20 cellular contexts compared by ENCODE assay signal in the genomic region with DNA sequence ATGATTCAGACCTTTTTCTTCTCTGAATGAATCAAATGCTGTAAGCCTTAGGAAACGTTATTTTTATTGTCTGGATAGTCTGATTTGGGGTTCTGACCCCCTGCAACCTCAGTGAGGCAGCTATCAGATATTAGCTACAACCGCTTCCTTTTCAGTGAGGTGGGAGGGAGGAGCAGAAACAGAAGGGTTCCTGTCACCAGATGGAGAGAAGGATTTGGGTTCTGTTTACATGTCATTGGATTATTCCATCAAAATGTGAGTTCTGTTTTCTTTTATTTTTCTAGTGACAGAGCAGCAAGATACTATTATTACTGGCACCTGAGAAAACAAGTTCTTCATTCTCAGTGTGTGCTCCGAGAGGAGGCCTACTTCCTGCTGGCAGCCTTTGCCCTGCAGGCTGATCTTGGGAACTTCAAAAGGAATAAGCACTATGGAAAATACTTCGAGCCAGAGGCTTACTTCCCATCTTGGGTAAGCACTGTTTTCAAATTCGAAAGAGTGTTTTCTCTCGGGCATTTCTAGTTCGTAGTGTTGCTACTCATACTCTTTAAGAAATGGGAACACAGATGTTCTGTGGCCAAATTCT. TPM values are rescaled to one million over a fixed set of nuclear protein-coding genes. Genes with fewer than 3 reads are reported as not detected.
DNase-seq lines count a peak whose midpoint lies in the region; ATAC-seq and TF ChIP-seq lines count a peak whose summit lies in the region.
"Had no signal": no experiment of that assay in that cellular context is flagged by ENCODE, and none has a peak within 500 bp of the region (broad histone marks: within the 10 kb centered on the region; RNA-seq: fewer than 3 reads in every experiment).

No MANE protein-coding gene starts in this region.

- H3K18ac ChIP-seq in IMR-90 (ENCODE audit: low read depth, low read length): no peak overlapping the region
- no peak overlapping the region for H3K18ac ChIP-seq in mesenchymal stem cell (ENCODE audit: low read depth in 1 of 2, low read length in 2 of 2)

- no peak overlapping the region for H3K56ac ChIP-seq in IMR-90 (ENCODE audit: extremely low read depth, insufficient read depth, low read length)

- no peak overlapping the region for H4K91ac ChIP-seq in IMR-90 (ENCODE audit: insufficient read depth, low read depth, low read length)
- H4K91ac ChIP-seq in mesenchymal stem cell (ENCODE audit: low read length): no peak overlapping the region

- H2BK20ac ChIP-seq in IMR-90 (ENCODE audit: low read depth, low read length): no peak overlapping the region

- H2BK5ac ChIP-seq in IMR-90 (ENCODE audit: low read depth, low read length, poor library complexity, severe bottlenecking): peak overlapping the region; percentile 9
- H2BK5ac ChIP-seq in mesenchymal stem cell (ENCODE audit: low read depth, low read length, poor library complexity, severe bottlenecking): no peak overlapping the region

- POLR2A ChIA-PET in IMR-90 (lab: Charles Lee; ENCODE audit: unreplicated experiment): no interaction called here

- H3K14ac ChIP-seq in IMR-90 (replicated peaks; ENCODE audit: low read depth, low read length) (no peak overlapping the region), mesenchymal stem cell (ENCODE audit: low read length in 2 of 2) (no peak overlapping the region)

- H3K9me1 ChIP-seq in IMR-90 (ENCODE audit: insufficient read depth, low read length): peaks cover 12% of the 10 kb centered on the region; the same call in 1 of the 2 replicates

- peaks cover 13% of the 10 kb centered on the region for H3K4me1 ChIP-seq in DOHH2 (ENCODE audit: control insufficient read depth, low read length)
- H3K4me1 ChIP-seq in IMR-90 (ENCODE audit: control insufficient read depth, insufficient read depth, low read length): peaks cover 6% of the 10 kb centered on the region
- no peaks in the 10 kb centered on the region for H3K4me1 ChIP-seq in mesenchymal stem cell (ENCODE audit: control insufficient read depth, insufficient read depth, low read depth, low read length)

- no peak overlapping the region for H2BK12ac ChIP-seq in mesenchymal stem cell (ENCODE audit: low read length in 2 of 2)

- H3K79me1 ChIP-seq in IMR-90 (ENCODE audit: low read depth in 1 of 2, low read length in 2 of 2) (peaks cover 40 to 64% of the 10 kb centered on the region in 2 experiments), mesenchymal stem cell (replicated peaks; ENCODE audit: low read length, poor library complexity, severe bottlenecking) (peaks cover 14% of the 10 kb centered on the region)

- no peaks in the 10 kb centered on the region for H4K20me1 ChIP-seq in DOHH2 (ENCODE audit: control insufficient read depth, insufficient read depth, low read depth, low read length)
- peaks cover 45% of the 10 kb centered on the region; the same call in 1 of the 2 replicates for H4K20me1 ChIP-seq in IMR-90 (ENCODE audit: insufficient read depth, low read length)

- no peak for TF ChIP-seq POLR2A in IMR-90 (IDR thresholded peaks at IDR 0.05; ENCODE audit: low read depth, low read length)

- DNase-seq in IMR-90 (no peak), cerebellar cortex (ENCODE audit: low spot score) (peak; percentile 82), mesenchymal stem cell (no peak), left lobe of liver (ENCODE audit: low spot score) (no peak), NCI-H2107 (lab: John Stamatoyannopoulos, UW) (no peak)
- DNase-seq: activated gamma-delta T cell treated with Interleukin-2 at 50 U/mL for 16 hours; amniotic stem cell; CD4-positive, alpha-beta memory T cell; DMS153; foreskin melanocyte; KG1; mucosa of descending colon; NCI-H2029 treated with DMSO at 0.1 percent for 48 hours; T-cell had no signal

- H3K23ac ChIP-seq in IMR-90 (ENCODE audit: low read depth, low read length): no peak overlapping the region
- no peak overlapping the region for H3K23ac ChIP-seq in mesenchymal stem cell (ENCODE audit: low read length in 2 of 2)

- H3K27me3 ChIP-seq in DOHH2 (ENCODE audit: control insufficient read depth, low read length) (no peaks in the 10 kb centered on the region), IMR-90 (ENCODE audit: control insufficient read depth, insufficient read depth, low read length) (no peaks in the 10 kb centered on the region), mesenchymal stem cell (ENCODE audit: control insufficient read depth in 1 of 2, insufficient read depth in 1 of 2, low read length in 2 of 2) (no peaks in the 10 kb centered on the region)

- TF ChIP-seq CTCF in DOHH2 (IDR thresholded peaks at IDR 0.05; ENCODE audit: low read depth, low read length, poor library complexity, severe bottlenecking): no peak
- TF ChIP-seq CTCF in IMR-90 (conservative IDR thresholded peaks at IDR 0.05; ENCODE audit: low read depth, low read length): no peak

- H3K27ac ChIP-seq in DOHH2 (ENCODE audit: low read depth, low read length) (no peak overlapping the region), IMR-90 (ENCODE audit: insufficient read depth, low read length) (no peak overlapping the region), mesenchymal stem cell (ENCODE audit: low read length, poor library complexity, severe bottlenecking) (peak overlapping the region; percentile 55)
- H3K27ac ChIP-seq: epithelial cell of prostate had no signal

- H4K8ac ChIP-seq in IMR-90 (ENCODE audit: low read depth in 2 of 2, low read length in 2 of 2) (no peak overlapping the region; a peak in 1 of 4 replicates), mesenchymal stem cell (ENCODE audit: low read length) (no peak overlapping the region)

- H3K4ac ChIP-seq in IMR-90 (ENCODE audit: low read depth, low read length) (no peak overlapping the region), mesenchymal stem cell (ENCODE audit: low read depth in 1 of 2, low read length in 2 of 2) (no peak overlapping the region)

- H3K4me3 ChIP-seq in DOHH2 (ENCODE audit: low read length): no peak overlapping the region
- H3K4me3 ChIP-seq in IMR-90 (ENCODE audit: insufficient read depth, low read depth, low read length): no peak overlapping the region
- no peak overlapping the region for H3K4me3 ChIP-seq in mesenchymal stem cell (ENCODE audit: insufficient read depth in 1 of 2, low read depth in 1 of 2, low read length in 2 of 2)
- H3K4me3 ChIP-seq: mucosa of descending colon had no signal

- H3K9me3 ChIP-seq in DOHH2 (ENCODE audit: control insufficient read depth, insufficient read depth, low read length) (no peaks in the 10 kb centered on the region), IMR-90 (ENCODE audit: control insufficient read depth, insufficient read depth, low read length) (no peaks in the 10 kb centered on the region), mesenchymal stem cell (ENCODE audit: control insufficient read depth, low read length) (no peaks in the 10 kb centered on the region)
- H3K9me3 ChIP-seq: mucosa of descending colon had no signal

- H2AFZ ChIP-seq in IMR-90 (replicated peaks; ENCODE audit: low read length, poor library complexity) (no peak overlapping the region), mesenchymal stem cell (ENCODE audit: low read depth, low read length) (no peak overlapping the region)

- in situ Hi-C loops in IMR-90 (cut with MboI; ENCODE audit: low sequenced_read_pairs): no loop called here

- 79% methylated on average over 5 of the region's 7 CpGs; no CpG with 5 or more reads in 1 of the 2 experiments for WGBS in IMR-90 (ENCODE audit: extremely low coverage in 2 of 2, insufficient read length in 1 of 2), 2 experiments
- 96% methylated on average over 7 of the region's 7 CpGs for WGBS in mesenchymal stem cell

- H3K36me3 ChIP-seq in DOHH2 (ENCODE audit: control insufficient read depth, low read length) (no peaks in the 10 kb centered on the region), IMR-90 (ENCODE audit: control insufficient read depth, insufficient read depth, low read length) (peaks cover 49% of the 10 kb centered on the region), mesenchymal stem cell (ENCODE audit: control insufficient read depth in 1 of 2, insufficient read depth in 2 of 2, low read depth in 1 of 2, low read length in 2 of 2) (peaks cover 9 to 96% of the 10 kb centered on the region in 2 experiments)

- no peak for TF ChIP-seq RAD21 in IMR-90 (IDR thresholded peaks at IDR 0.05; ENCODE audit: low read length)

- CTCF ChIA-PET in IMR-90 (lab: Yijun Ruan, JAX): no interaction called here

- no peaks in the 10 kb centered on the region for H3K9me2 ChIP-seq in DOHH2 (replicated peaks; ENCODE audit: control insufficient read depth, low read length)

- H3K9ac ChIP-seq in IMR-90 (ENCODE audit: low read depth, low read length) (no peak overlapping the region), mesenchymal stem cell (ENCODE audit: low read length) (no peak overlapping the region)

- H3K79me2 ChIP-seq in DOHH2 (ENCODE audit: control insufficient read depth, low read length): no peaks in the 10 kb centered on the region

- no peak overlapping the region for H2AK9ac ChIP-seq in IMR-90 (replicated peaks; ENCODE audit: low read depth, low read length, poor library complexity)

- no TSS peak for BruUV-seq in IMR-90 (replicated peaks; lab: Mats Ljungman, UMichigan)

- H2BK120ac ChIP-seq in IMR-90 (ENCODE audit: low read depth, low read length) (no peak overlapping the region), mesenchymal stem cell (ENCODE audit: low read depth, low read length) (no peak overlapping the region)

- H3K4me2 ChIP-seq in DOHH2 (ENCODE audit: low read length) (peak overlapping the region; percentile 17; the same call in 1 of the 2 replicates), IMR-90 (ENCODE audit: low read depth, low read length) (no peak overlapping the region), mesenchymal stem cell (ENCODE audit: low read length, poor library complexity, severe bottlenecking) (no peak overlapping the region)

- H2AK5ac ChIP-seq in IMR-90 (ENCODE audit: low read depth, low read length) (no peak overlapping the region), mesenchymal stem cell (ENCODE audit: low read length, severe bottlenecking) (no peak overlapping the region)

- intact Hi-C loops in IMR-90 (cut with micrococcal nuclease): loop anchor here (5.0 kb wide), 1 partner anchor 422 kb away; no protein-coding TSS in a partner anchor

- H4K5ac ChIP-seq in IMR-90 (ENCODE audit: low read depth, low read length): 0 out of 2 replicates have a peak overlapping the region, but pooled peaks have one; percentile 47

- no peaks in the 10 kb centered on the region for H3F3A ChIP-seq in DOHH2 (ENCODE audit: control insufficient read depth, insufficient read depth)

- H2BK15ac ChIP-seq in IMR-90 (ENCODE audit: low read depth, low read length): no peak overlapping the region
- H2BK15ac ChIP-seq in mesenchymal stem cell (ENCODE audit: low read depth, poor library complexity, severe bottlenecking): no peak overlapping the region

- dilution Hi-C loops in IMR-90 (cut with HindIII; ENCODE audit: low sequenced_read_pairs, unreplicated experiment): no loop called here

- ATAC-seq in IMR-90 (ENCODE audit: low read depth) (no peak), left lobe of liver (no peak), HG02798 (IDR thresholded peaks at IDR 0.05; ENCODE audit: poor library complexity, unreplicated experiment) (no peak), GM21381 (IDR thresholded peaks at IDR 0.05; ENCODE audit: unreplicated experiment) (no peak)
- ATAC-seq: mucosa of descending colon; Right ventricle myocardium inferior; stimulated activated effector memory CD8-positive, alpha-beta T cell treated with anti-CD3 and anti-CD28 coated beads, Interleukin-12 subunit alpha, Interleukin-12 subunit beta, amount 100 ng/mL, for 72 hours; T-cell had no signal

RNA-seq across cellular contexts. Expression of gene FRMD6, which starts 52.8 kb away (rescaled TPM):
- 620 and 682 TPM in 2 replicates for total RNA-seq in IMR-90 (2012; rRNA removed)
- polyA plus RNA-seq in IMR-90 (2012; rRNA removed): 243 and 244 TPM in 2 replicates
- 129 and 270 TPM in 2 replicates for polyA plus RNA-seq in IMR-90 (2012; cell fraction: cytosol; rRNA removed)
- 287 and 382 TPM in 2 replicates for polyA plus RNA-seq in IMR-90 (2012; cell fraction: nucleus; rRNA removed; ENCODE audit: low replicate concordance)
- polyA plus RNA-seq in mesenchymal stem cell (2013, experiment 1 of 2): 92.4 TPM
- polyA plus RNA-seq in mesenchymal stem cell (2013, experiment 2 of 2): 92.2 TPM
- 5.6 TPM for total RNA-seq in left lobe of liver

Comparison
In these comparisons a context has a peak if more than half of its experiments do, and no peak if none do; other contexts are left out.
1. RNA of gene FRMD6, which starts 52.8 kb away (total RNA-seq): 620 to 682 TPM in IMR-90; 5.6 TPM in left lobe of liver (single experiment); every median in the first group is over 10 times any median in the second.